ENCODE assay signal across 1 cellular context in the genomic region with DNA sequence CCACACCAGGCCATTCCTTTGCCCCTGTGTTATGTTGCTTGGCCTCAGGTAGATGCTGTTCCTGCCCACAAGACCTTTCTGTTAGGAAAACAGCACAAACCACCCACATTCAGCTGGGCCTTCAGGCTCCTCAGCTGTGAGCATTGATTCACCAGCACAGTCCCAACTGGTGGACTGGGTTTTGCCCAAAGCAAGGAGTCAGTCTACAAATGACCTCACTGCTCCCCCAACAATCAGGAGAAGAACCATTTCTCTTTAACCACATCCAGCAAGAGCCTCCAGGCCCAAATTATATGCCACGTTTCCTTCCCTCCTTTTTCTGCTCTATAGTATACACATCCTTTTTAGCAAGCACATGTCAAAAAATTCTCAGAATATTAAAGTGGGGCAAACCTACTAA.
TF ChIP-seq lines count a peak whose summit lies in the region.

No MANE protein-coding gene starts in this region.

TF ChIP-seq in K562, 482 proteins besides CTCF, POLR2A, EP300 and RAD21 (continued from another document):
- TF ChIP-seq PREB (CRISPR knock-in tag; IDR thresholded peaks at IDR 0.05) (no peak), NR1H2 (CRISPR knock-in tag; IDR thresholded peaks at IDR 0.05) (no peak), NFE2L1 (tag; IDR thresholded peaks at IDR 0.05; ENCODE audit: borderline replicate concordance, low read depth) (no peak), PHF20 (IDR thresholded peaks at IDR 0.05; ENCODE audit: partially characterized antibody) (no peak), KLF1 (tag; IDR thresholded peaks at IDR 0.05) (no peak), ZNF347 (CRISPR knock-in tag; IDR thresholded peaks at IDR 0.05; ENCODE audit: low read depth) (no peak), TCF7L2 (IDR thresholded peaks at IDR 0.05; ENCODE audit: low read depth, low read length) (no peak), NFIC (IDR thresholded peaks at IDR 0.05) (no peak)
- TF ChIP-seq, protein P1, sequence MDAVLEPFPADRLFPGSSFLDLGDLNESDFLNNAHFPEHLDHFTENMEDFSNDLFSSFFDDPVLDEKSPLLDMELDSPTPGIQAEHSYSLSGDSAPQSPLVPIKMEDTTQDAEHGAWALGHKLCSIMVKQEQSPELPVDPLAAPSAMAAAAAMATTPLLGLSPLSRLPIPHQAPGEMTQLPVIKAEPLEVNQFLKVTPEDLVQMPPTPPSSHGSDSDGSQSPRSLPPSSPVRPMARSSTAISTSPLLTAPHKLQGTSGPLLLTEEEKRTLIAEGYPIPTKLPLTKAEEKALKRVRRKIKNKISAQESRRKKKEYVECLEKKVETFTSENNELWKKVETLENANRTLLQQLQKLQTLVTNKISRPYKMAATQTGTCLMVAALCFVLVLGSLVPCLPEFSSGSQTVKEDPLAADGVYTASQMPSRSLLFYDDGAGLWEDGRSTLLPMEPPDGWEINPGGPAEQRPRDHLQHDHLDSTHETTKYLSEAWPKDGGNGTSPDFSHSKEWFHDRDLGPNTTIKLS (IDR thresholded peaks at IDR 0.05; ENCODE audit: borderline replicate concordance, low read depth) = no peak
